In genomic region chr14:74255281-74255680, GRCh38 we compare ENCODE assay signal across 27 cellular contexts. TPM values are rescaled to one million over a fixed set of nuclear protein-coding genes. Genes with fewer than 3 reads are reported as not detected.
"Had no signal": no experiment of that assay in that cellular context is flagged by ENCODE, and none has a peak within 500 bp of the region (broad histone marks: within the 10 kb centered on the region; RNA-seq: fewer than 3 reads in every experiment).

No MANE protein-coding gene starts in this region.

- H3K4me3 ChIP-seq: ascending aorta, cardiac muscle cell, colonic mucosa, dorsolateral prefrontal cortex, gastroesophageal sphincter, mucosa of descending colon, vagina had no signal

- DNase-seq: activated CD4-positive, alpha-beta T cell treated with anti-CD3 and anti-CD28 coated beads for 48 hours; activated CD4-positive, alpha-beta T cell treated with anti-CD3 and anti-CD28 coated beads, Interleukin-2, amount 50 U/mL, for 48 hours; activated CD8-positive, alpha-beta memory T cell treated with anti-CD3 and anti-CD28 coated beads for 24 hours; activated gamma-delta T cell; activated naive CD4-positive, alpha-beta T cell treated with anti-CD3 and anti-CD28 coated beads, Interleukin-2, amount 10 ng/mL, durations not matched to agents 7 days and 5 days; activated naive CD8-positive, alpha-beta T cell treated with anti-CD3 and anti-CD28 coated beads, Interleukin-2, amount 10 ng/mL, durations not matched to agents 7 days and 5 days; cerebellar nuclear complex; colonic mucosa; dorsolateral prefrontal cortex; effector memory CD8-positive, alpha-beta T cell; head of caudate nucleus; hippocampal formation; left cardiac atrium; left ventricle myocardium superior; mucosa of descending colon; small intestine; stimulated activated CD4-positive, alpha-beta T cell treated with anti-CD3 and anti-CD28 coated beads, Interleukin-4, amount 100 ng/mL, for 24 hours; stimulated activated naive CD8-positive, alpha-beta T cell treated with anti-CD3 and anti-CD28 coated beads, Interleukin-15, amount 100 ng/mL, for 72 hours; substantia nigra had no signal

- H3K4me1 ChIP-seq: colonic mucosa had no signal

- H3K27me3 ChIP-seq: dorsolateral prefrontal cortex, vagina had no signal

- H3K36me3 ChIP-seq: ascending aorta, cardiac muscle cell, colonic mucosa, gastroesophageal sphincter, neutrophil, vagina had no signal

- H3K9me3 ChIP-seq: ascending aorta, colonic mucosa, gastroesophageal sphincter, mucosa of descending colon, neutrophil, vagina had no signal

RNA-seq across cellular contexts. Expression of gene VSX2, which starts 16.0 kb away (rescaled TPM):
- polyA plus RNA-seq: cardiac muscle cell, esophagus, fibroblast of lung, keratinocyte, small intestine had no signal
